In genomic region chr17:43314582-43314981, GRCh38 we compare ENCODE assay signal across 22 cellular contexts.
DNase-seq lines count a peak whose midpoint lies in the region; TF ChIP-seq lines count a peak whose summit lies in the region.
"Had no signal": no experiment of that assay in that cellular context is flagged by ENCODE, and none has a peak within 500 bp of the region (broad histone marks: within the 10 kb centered on the region; RNA-seq: fewer than 3 reads in every experiment).

No MANE protein-coding gene starts in this region.

- TF ChIP-seq CTCF in choroid plexus epithelial cell (conservative IDR thresholded peaks at IDR 0.05; ENCODE audit: low read depth, low read length) (no peak), osteocyte (IDR thresholded peaks at IDR 0.05) (no peak)

- DNase-seq in activated CD4-positive, alpha-beta T cell treated with anti-CD3 and anti-CD28 coated beads, Interleukin-2, amount 10 ng/mL, durations not matched to agents 24 days and 14 days: peak; percentile 70
- DNase-seq in activated CD4-positive, alpha-beta T cell treated with anti-CD3 and anti-CD28 coated beads for 4 hours: no peak
- DNase-seq in HT1080 (ENCODE audit: low read depth): peak; percentile 38
- DNase-seq in choroid plexus epithelial cell (ENCODE audit: low read depth): peak; percentile 14
- DNase-seq in osteocyte (ENCODE audit: extremely low spot score, unreplicated experiment): peak; percentile 54
- DNase-seq in 8988T: no peak
- no peak for DNase-seq in activated T-helper 2 cell treated with anti-CD3 and anti-CD28 coated beads, Interferon-gamma antibody, Interleukin-2, Interleukin-4, amounts not matched to agents 10 μg/mL and 5 μg/mL and 100 μg/mL, durations not matched to agents 14 hours and 24 hours and 36 hours (ENCODE audit: low spot score)
- DNase-seq in GM19238 (ENCODE audit: insufficient read length, low spot score): no peak
- DNase-seq: activated CD4-positive, alpha-beta memory T cell treated with anti-CD3 and anti-CD28 coated beads, Interleukin-2, amount 10 ng/mL, durations not matched to agents 7 days and 5 days; caudate nucleus; effector memory CD4-positive, alpha-beta T cell; GDM1; heart left ventricle; MG63; NCI-H1694; NCI-H2227 treated with DMSO at 0.1 percent for 48 hours; T-cell had no signal

- no peaks in the 10 kb centered on the region for H3K9me3 Mint-ChIP-seq in activated CD4-positive, alpha-beta T cell treated with anti-CD3 and anti-CD28 coated beads, Interleukin-2, amount 10 ng/mL, durations not matched to agents 24 days and 14 days
- no peaks in the 10 kb centered on the region for H3K9me3 Mint-ChIP-seq in osteocyte (ENCODE audit: unreplicated experiment)
- peaks cover 6% of the 10 kb centered on the region for H3K9me3 Mint-ChIP-seq in activated T-helper 2 cell treated with anti-CD3 and anti-CD28 coated beads, Interferon-gamma antibody, Interleukin-2, Interleukin-4, amounts not matched to agents 10 μg/mL and 5 μg/mL and 100 μg/mL, durations not matched to agents 14 hours and 24 hours and 36 hours
- H3K9me3 Mint-ChIP-seq: natural killer cell treated with Interleukin-12 subunit alpha and Interleukin-12 subunit beta and Interleukin-15 and Interleukin-18, amount 100 ng/mL, for 72 hours had no signal

- H3K27me3 Mint-ChIP-seq in activated CD4-positive, alpha-beta T cell treated with anti-CD3 and anti-CD28 coated beads, Interleukin-2, amount 10 ng/mL, durations not matched to agents 24 days and 14 days: peaks cover 2% of the 10 kb centered on the region
- no peaks in the 10 kb centered on the region for H3K27me3 Mint-ChIP-seq in osteocyte (ENCODE audit: unreplicated experiment)
- no peaks in the 10 kb centered on the region for H3K27me3 Mint-ChIP-seq in activated T-helper 2 cell treated with anti-CD3 and anti-CD28 coated beads, Interferon-gamma antibody, Interleukin-2, Interleukin-4, amounts not matched to agents 10 μg/mL and 5 μg/mL and 100 μg/mL, durations not matched to agents 14 hours and 24 hours and 36 hours (ENCODE audit: low read depth)
- H3K27me3 Mint-ChIP-seq: activated CD4-positive, alpha-beta memory T cell treated with anti-CD3 and anti-CD28 coated beads, Interleukin-2, amount 10 ng/mL, durations not matched to agents 7 days and 5 days; activated T-helper 17 cell treated with anti-CD3 and anti-CD28 coated beads, Interleukin-2, amount 50 U/mL, for 72 hours; natural killer cell treated with Interleukin-12 subunit alpha and Interleukin-12 subunit beta and Interleukin-15 and Interleukin-18, amount 100 ng/mL, for 72 hours; progenitor cell of endocrine pancreas; T-cell had no signal

- H3K36me3 Mint-ChIP-seq in activated CD4-positive, alpha-beta T cell treated with anti-CD3 and anti-CD28 coated beads, Interleukin-2, amount 10 ng/mL, durations not matched to agents 24 days and 14 days (ENCODE audit: low read depth): peaks cover 8% of the 10 kb centered on the region
- H3K36me3 Mint-ChIP-seq in osteocyte (ENCODE audit: unreplicated experiment): no peaks in the 10 kb centered on the region
- peaks cover 13% of the 10 kb centered on the region for H3K36me3 Mint-ChIP-seq in activated T-helper 2 cell treated with anti-CD3 and anti-CD28 coated beads, Interferon-gamma antibody, Interleukin-2, Interleukin-4, amounts not matched to agents 10 μg/mL and 5 μg/mL and 100 μg/mL, durations not matched to agents 14 hours and 24 hours and 36 hours (ENCODE audit: low read depth)
- H3K36me3 Mint-ChIP-seq: natural killer cell treated with Interleukin-12 subunit alpha and Interleukin-12 subunit beta and Interleukin-15 and Interleukin-18, amount 100 ng/mL, for 72 hours; T-cell had no signal

- H3K27ac Mint-ChIP-seq in activated CD4-positive, alpha-beta T cell treated with anti-CD3 and anti-CD28 coated beads, Interleukin-2, amount 10 ng/mL, durations not matched to agents 24 days and 14 days: no peak overlapping the region
- no peak overlapping the region for H3K27ac Mint-ChIP-seq in osteocyte (ENCODE audit: unreplicated experiment)
- H3K27ac Mint-ChIP-seq in activated T-helper 2 cell treated with anti-CD3 and anti-CD28 coated beads, Interferon-gamma antibody, Interleukin-2, Interleukin-4, amounts not matched to agents 10 μg/mL and 5 μg/mL and 100 μg/mL, durations not matched to agents 14 hours and 24 hours and 36 hours: no peak overlapping the region
- H3K27ac Mint-ChIP-seq: activated CD4-positive, alpha-beta memory T cell treated with anti-CD3 and anti-CD28 coated beads, Interleukin-2, amount 10 ng/mL, durations not matched to agents 7 days and 5 days; activated T-helper 17 cell treated with anti-CD3 and anti-CD28 coated beads, Interleukin-2, amount 50 U/mL, for 72 hours; natural killer cell treated with Interleukin-12 subunit alpha and Interleukin-12 subunit beta and Interleukin-15 and Interleukin-18, amount 100 ng/mL, for 72 hours; progenitor cell of endocrine pancreas; T-cell had no signal

- H3K4me3 Mint-ChIP-seq in activated CD4-positive, alpha-beta T cell treated with anti-CD3 and anti-CD28 coated beads, Interleukin-2, amount 10 ng/mL, durations not matched to agents 24 days and 14 days: no peak overlapping the region
- H3K4me3 Mint-ChIP-seq in osteocyte (ENCODE audit: unreplicated experiment): peak overlapping the region; percentile 32
- no peak overlapping the region for H3K4me3 Mint-ChIP-seq in activated T-helper 2 cell treated with anti-CD3 and anti-CD28 coated beads, Interferon-gamma antibody, Interleukin-2, Interleukin-4, amounts not matched to agents 10 μg/mL and 5 μg/mL and 100 μg/mL, durations not matched to agents 14 hours and 24 hours and 36 hours (ENCODE audit: low read depth)
- H3K4me3 Mint-ChIP-seq: activated CD4-positive, alpha-beta memory T cell treated with anti-CD3 and anti-CD28 coated beads, Interleukin-2, amount 10 ng/mL, durations not matched to agents 7 days and 5 days; activated T-helper 17 cell treated with anti-CD3 and anti-CD28 coated beads, Interleukin-2, amount 50 U/mL, for 72 hours; natural killer cell treated with Interleukin-12 subunit alpha and Interleukin-12 subunit beta and Interleukin-15 and Interleukin-18, amount 100 ng/mL, for 72 hours had no signal

- H3K4me1 Mint-ChIP-seq in activated CD4-positive, alpha-beta T cell treated with anti-CD3 and anti-CD28 coated beads, Interleukin-2, amount 10 ng/mL, durations not matched to agents 24 days and 14 days: peaks cover 20% of the 10 kb centered on the region
- H3K4me1 Mint-ChIP-seq in osteocyte (ENCODE audit: unreplicated experiment): peaks cover 5% of the 10 kb centered on the region
- H3K4me1 Mint-ChIP-seq in activated T-helper 2 cell treated with anti-CD3 and anti-CD28 coated beads, Interferon-gamma antibody, Interleukin-2, Interleukin-4, amounts not matched to agents 10 μg/mL and 5 μg/mL and 100 μg/mL, durations not matched to agents 14 hours and 24 hours and 36 hours (ENCODE audit: low read depth): peaks cover 8% of the 10 kb centered on the region

- H3K4me3 ChIP-seq in choroid plexus epithelial cell (ENCODE audit: low read depth, low read length): no peak overlapping the region
- H3K4me3 ChIP-seq: BLaER1, heart left ventricle, MG63, smooth muscle cell had no signal

- intact Hi-C loops in activated CD4-positive, alpha-beta T cell treated with anti-CD3 and anti-CD28 coated beads, Interleukin-2, amount 10 ng/mL, durations not matched to agents 24 days and 14 days (cut with micrococcal nuclease): loop anchor here (10.0 kb wide), 2 partner anchors 290 to 480 kb away; partner anchors contain the start of genes PSME3, RND2 and VAT1
- intact Hi-C loops in activated T-helper 2 cell treated with anti-CD3 and anti-CD28 coated beads, Interferon-gamma antibody, Interleukin-2, Interleukin-4, amounts not matched to agents 10 μg/mL and 5 μg/mL and 100 μg/mL, durations not matched to agents 14 hours and 24 hours and 36 hours (cut with micrococcal nuclease): no loop called here

Comparison
In these comparisons a context has a peak if more than half of its experiments do, and no peak if none do; other contexts are left out.
1. DNase-seq: peak in activated CD4-positive, alpha-beta T cell treated with anti-CD3 and anti-CD28 coated beads, Interleukin-2, amount 10 ng/mL, durations not matched to agents 24 days and 14 days (single experiment), HT1080 (single experiment), choroid plexus epithelial cell (single experiment) and osteocyte (single experiment); none in activated CD4-positive, alpha-beta T cell treated with anti-CD3 and anti-CD28 coated beads for 4 hours (0 of 2), 8988T (single experiment), activated T-helper 2 cell treated with anti-CD3 and anti-CD28 coated beads, Interferon-gamma antibody, Interleukin-2, Interleukin-4, amounts not matched to agents 10 μg/mL and 5 μg/mL and 100 μg/mL, durations not matched to agents 14 hours and 24 hours and 36 hours (single experiment) and GM19238 (single experiment).